In genomic region chr14:52694761-52695480, GRCh38 we compare ENCODE assay signal across 2 cellular contexts.
TF ChIP-seq lines count a peak whose summit lies in the region.

No MANE protein-coding gene starts in this region.

TF ChIP-seq in IMR-90, 13 proteins besides CTCF, POLR2A, EP300 and RAD21:
- TF ChIP-seq, protein P1, sequence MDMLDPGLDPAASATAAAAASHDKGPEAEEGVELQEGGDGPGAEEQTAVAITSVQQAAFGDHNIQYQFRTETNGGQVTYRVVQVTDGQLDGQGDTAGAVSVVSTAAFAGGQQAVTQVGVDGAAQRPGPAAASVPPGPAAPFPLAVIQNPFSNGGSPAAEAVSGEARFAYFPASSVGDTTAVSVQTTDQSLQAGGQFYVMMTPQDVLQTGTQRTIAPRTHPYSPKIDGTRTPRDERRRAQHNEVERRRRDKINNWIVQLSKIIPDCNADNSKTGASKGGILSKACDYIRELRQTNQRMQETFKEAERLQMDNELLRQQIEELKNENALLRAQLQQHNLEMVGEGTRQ (IDR thresholded peaks at IDR 0.05; ENCODE audit: low read depth, low read length), result no peak
- TF ChIP-seq RFX5 (IDR thresholded peaks at IDR 0.05; ENCODE audit: low read depth, low read length) (no peak), MAZ (IDR thresholded peaks at IDR 0.05; ENCODE audit: borderline replicate concordance, low read depth, low read length) (no peak), SMC3 (IDR thresholded peaks at IDR 0.05; ENCODE audit: low read depth, low read length) (no peak), CHD1 (IDR thresholded peaks at IDR 0.05; ENCODE audit: low read depth, low read length) (no peak; the same call in 1 of the 2 replicates), RCOR1 (IDR thresholded peaks at IDR 0.05; ENCODE audit: insufficient replicate concordance, low read length) (no peak)
- TF ChIP-seq, protein P2, sequence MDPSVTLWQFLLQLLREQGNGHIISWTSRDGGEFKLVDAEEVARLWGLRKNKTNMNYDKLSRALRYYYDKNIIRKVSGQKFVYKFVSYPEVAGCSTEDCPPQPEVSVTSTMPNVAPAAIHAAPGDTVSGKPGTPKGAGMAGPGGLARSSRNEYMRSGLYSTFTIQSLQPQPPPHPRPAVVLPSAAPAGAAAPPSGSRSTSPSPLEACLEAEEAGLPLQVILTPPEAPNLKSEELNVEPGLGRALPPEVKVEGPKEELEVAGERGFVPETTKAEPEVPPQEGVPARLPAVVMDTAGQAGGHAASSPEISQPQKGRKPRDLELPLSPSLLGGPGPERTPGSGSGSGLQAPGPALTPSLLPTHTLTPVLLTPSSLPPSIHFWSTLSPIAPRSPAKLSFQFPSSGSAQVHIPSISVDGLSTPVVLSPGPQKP (IDR thresholded peaks at IDR 0.05; ENCODE audit: borderline replicate concordance, low read depth, low read length), result no peak

TF ChIP-seq in SK-N-SH, 30 proteins besides CTCF, POLR2A, EP300 and RAD21:
- TF ChIP-seq TCF12 (IDR thresholded peaks at IDR 0.05), result no peak
- no peak; the same call in 1 of the 2 replicates for TF ChIP-seq MXI1 (IDR thresholded peaks at IDR 0.05; ENCODE audit: low read depth, low read length)
- TF ChIP-seq, protein P3, sequence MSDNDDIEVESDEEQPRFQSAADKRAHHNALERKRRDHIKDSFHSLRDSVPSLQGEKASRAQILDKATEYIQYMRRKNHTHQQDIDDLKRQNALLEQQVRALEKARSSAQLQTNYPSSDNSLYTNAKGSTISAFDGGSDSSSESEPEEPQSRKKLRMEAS (IDR thresholded peaks at IDR 0.05; ENCODE audit: low read depth), result peak; percentile 41; the same call in 1 of the 2 replicates
- 0 out of 2 replicates have a peak, but pooled peaks have one; percentile 25 for TF ChIP-seq GATA2 (CRISPR knock-in tag; IDR thresholded peaks at IDR 0.05)
- peak; percentile 13; the same call in 1 of the 2 replicates for TF ChIP-seq ELF1 (IDR thresholded peaks at IDR 0.05)
